In the genomic region with DNA sequence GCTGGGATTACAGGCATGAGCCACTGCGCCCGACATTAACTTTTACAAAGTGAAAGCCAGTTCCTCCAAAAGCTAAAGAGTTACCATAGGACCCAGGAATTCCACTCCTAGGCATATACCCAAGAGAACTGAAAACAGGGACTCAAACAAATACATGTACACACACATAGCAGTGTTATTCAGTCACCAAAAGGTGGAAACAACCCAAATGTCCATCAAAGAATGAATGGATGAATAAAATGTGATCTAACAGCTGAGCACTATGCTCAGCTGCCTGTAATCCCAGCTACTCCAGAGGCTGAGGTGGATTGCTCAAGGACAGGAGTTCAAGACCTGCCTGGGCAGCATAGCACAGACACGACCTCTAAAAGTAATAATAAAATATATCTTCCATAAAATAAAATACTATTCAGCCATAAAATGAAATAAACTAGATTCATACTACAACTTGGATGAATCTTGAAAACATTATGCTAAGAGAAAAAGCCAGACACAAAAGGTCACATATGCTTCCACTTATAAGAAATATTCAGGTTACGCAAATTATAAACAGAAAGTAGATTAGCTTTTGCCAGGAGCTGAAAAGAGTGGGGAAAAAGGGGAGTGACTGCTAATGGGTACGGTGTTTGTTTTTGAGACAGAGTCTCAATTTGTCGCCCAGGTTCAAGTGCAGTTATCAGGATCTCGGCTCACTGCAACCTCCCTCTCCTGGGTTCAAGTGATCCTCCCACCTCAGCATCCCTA, we compare ENCODE assay signal across 2 cellular contexts.
TF ChIP-seq lines count a peak whose summit lies in the region.

No MANE protein-coding gene starts in this region.

TF ChIP-seq in HepG2, 621 proteins besides CTCF, POLR2A, EP300 and RAD21:
- TF ChIP-seq RCOR2 (CRISPR knock-in tag; IDR thresholded peaks at IDR 0.05), result no peak
- TF ChIP-seq ZNF207 (IDR thresholded peaks at IDR 0.05; ENCODE audit: borderline replicate concordance), result no peak
- TF ChIP-seq, protein P1, sequence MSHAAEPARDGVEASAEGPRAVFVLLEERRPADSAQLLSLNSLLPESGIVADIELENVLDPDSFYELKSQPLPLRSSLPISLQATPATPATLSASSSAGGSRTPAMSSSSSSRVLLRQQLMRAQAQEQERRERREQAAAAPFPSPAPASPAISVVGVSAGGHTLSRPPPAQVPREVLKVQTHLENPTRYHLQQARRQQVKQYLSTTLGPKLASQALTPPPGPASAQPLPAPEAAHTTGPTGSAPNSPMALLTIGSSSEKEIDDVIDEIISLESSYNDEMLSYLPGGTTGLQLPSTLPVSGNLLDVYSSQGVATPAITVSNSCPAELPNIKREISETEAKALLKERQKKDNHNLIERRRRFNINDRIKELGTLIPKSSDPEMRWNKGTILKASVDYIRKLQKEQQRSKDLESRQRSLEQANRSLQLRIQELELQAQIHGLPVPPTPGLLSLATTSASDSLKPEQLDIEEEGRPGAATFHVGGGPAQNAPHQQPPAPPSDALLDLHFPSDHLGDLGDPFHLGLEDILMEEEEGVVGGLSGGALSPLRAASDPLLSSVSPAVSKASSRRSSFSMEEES (CRISPR knock-in tag; IDR thresholded peaks at IDR 0.05), result no peak
- TF ChIP-seq ZNF430 (CRISPR knock-in tag; IDR thresholded peaks at IDR 0.05), result no peak
- TF ChIP-seq ZBTB7B (CRISPR knock-in tag; IDR thresholded peaks at IDR 0.05), result no peak
- TF ChIP-seq, protein P2, sequence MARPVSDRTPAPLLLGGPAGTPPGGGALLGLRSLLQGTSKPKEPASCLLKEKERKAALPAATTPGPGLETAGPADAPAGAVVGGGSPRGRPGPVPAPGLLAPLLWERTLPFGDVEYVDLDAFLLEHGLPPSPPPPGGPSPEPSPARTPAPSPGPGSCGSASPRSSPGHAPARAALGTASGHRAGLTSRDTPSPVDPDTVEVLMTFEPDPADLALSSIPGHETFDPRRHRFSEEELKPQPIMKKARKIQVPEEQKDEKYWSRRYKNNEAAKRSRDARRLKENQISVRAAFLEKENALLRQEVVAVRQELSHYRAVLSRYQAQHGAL (CRISPR knock-in tag; IDR thresholded peaks at IDR 0.05; ENCODE audit: not compliant biosample characterization), result no peak
- TF ChIP-seq, protein P3, sequence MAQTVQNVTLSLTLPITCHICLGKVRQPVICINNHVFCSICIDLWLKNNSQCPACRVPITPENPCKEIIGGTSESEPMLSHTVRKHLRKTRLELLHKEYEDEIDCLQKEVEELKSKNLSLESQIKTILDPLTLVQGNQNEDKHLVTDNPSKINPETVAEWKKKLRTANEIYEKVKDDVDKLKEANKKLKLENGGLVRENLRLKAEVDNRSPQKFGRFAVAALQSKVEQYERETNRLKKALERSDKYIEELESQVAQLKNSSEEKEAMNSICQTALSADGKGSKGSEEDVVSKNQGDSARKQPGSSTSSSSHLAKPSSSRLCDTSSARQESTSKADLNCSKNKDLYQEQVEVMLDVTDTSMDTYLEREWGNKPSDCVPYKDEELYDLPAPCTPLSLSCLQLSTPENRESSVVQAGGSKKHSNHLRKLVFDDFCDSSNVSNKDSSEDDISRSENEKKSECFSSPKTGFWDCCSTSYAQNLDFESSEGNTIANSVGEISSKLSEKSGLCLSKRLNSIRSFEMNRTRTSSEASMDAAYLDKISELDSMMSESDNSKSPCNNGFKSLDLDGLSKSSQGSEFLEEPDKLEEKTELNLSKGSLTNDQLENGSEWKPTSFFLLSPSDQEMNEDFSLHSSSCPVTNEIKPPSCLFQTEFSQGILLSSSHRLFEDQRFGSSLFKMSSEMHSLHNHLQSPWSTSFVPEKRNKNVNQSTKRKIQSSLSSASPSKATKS (CRISPR knock-in tag; IDR thresholded peaks at IDR 0.05), result no peak
- no peak for TF ChIP-seq TRIM24 (CRISPR knock-in tag; IDR thresholded peaks at IDR 0.05)
- TF ChIP-seq ZSCAN20 (CRISPR knock-in tag; IDR thresholded peaks at IDR 0.05; ENCODE audit: borderline replicate concordance), result no peak
- no peak for TF ChIP-seq HMGA1 (CRISPR knock-in tag; conservative IDR thresholded peaks at IDR 0.05)
- no peak for TF ChIP-seq PITX1 (CRISPR knock-in tag; IDR thresholded peaks at IDR 0.05)
- no peak for TF ChIP-seq YY1 (IDR thresholded peaks at IDR 0.05; ENCODE audit: insufficient read depth, insufficient replicate concordance, low read depth, low read length)
- no peak for TF ChIP-seq ZNF577 (CRISPR knock-in tag; IDR thresholded peaks at IDR 0.05; ENCODE audit: borderline replicate concordance, low read depth)
- TF ChIP-seq GPN1 (CRISPR knock-in tag; IDR thresholded peaks at IDR 0.05; ENCODE audit: borderline replicate concordance), result no peak
- no peak for TF ChIP-seq ZNF253 (CRISPR knock-in tag; IDR thresholded peaks at IDR 0.05; ENCODE audit: borderline replicate concordance)
- TF ChIP-seq ZSCAN29 (CRISPR knock-in tag; conservative IDR thresholded peaks at IDR 0.05), result no peak
TF ChIP-seq in HepG2: peak in this region for 0.

TF ChIP-seq in GM12878, 131 proteins besides CTCF, POLR2A, EP300 and RAD21:
- TF ChIP-seq FOXK2 (IDR thresholded peaks at IDR 0.05) (peak; percentile 15; the same call in 1 of the 2 replicates), KDM1A (IDR thresholded peaks at IDR 0.05; ENCODE audit: borderline replicate concordance) (no peak), SPI1 (IDR thresholded peaks at IDR 0.05; ENCODE audit: borderline replicate concordance, insufficient read depth, low read depth, low read length) (no peak), CHD1 (IDR thresholded peaks at IDR 0.05; ENCODE audit: low read depth, low read length) (no peak), TCF3 (IDR thresholded peaks at IDR 0.05; ENCODE audit: borderline replicate concordance, insufficient read depth, low read depth, low read length) (no peak), RELA (IDR thresholded peaks at IDR 0.05; ENCODE audit: borderline replicate concordance, partially characterized antibody) (no peak), BRCA1 (IDR thresholded peaks at IDR 0.05; ENCODE audit: low read depth, low read length) (no peak), CHD2 (IDR thresholded peaks at IDR 0.05; ENCODE audit: borderline replicate concordance, low read depth, low read length) (no peak)
